Comparison of ENCODE assay signal across 8 cellular contexts in genomic region chrX:80578518-80579105, GRCh38.
A peak's percentile ranks its signal among the peaks of the same experiment; 100 is the strongest.
DNase-seq lines count a peak whose midpoint lies in the region; ATAC-seq and FAIRE-seq lines count a peak whose summit lies in the region.

No MANE protein-coding gene starts in this region.

- peak; percentile 83 for FAIRE-seq in islet of Langerhans (lab: Jason Lieb, UNC)

- ATAC-seq in HG02885 (IDR thresholded peaks at IDR 0.05; ENCODE audit: poor library complexity, unreplicated experiment) = peak; percentile 86

- DNase-seq in DMS153 treated with DMSO at 0.1 percent for 48 hours (lab: John Stamatoyannopoulos, UW; ENCODE audit: unreplicated experiment) = peak; percentile 1
- no peak for DNase-seq in DMS153 (lab: John Stamatoyannopoulos, UW)
- DNase-seq in SW 1271 (lab: John Stamatoyannopoulos, UW) = peak; percentile 0 to 1
- DNase-seq in stimulated activated CD4-positive, alpha-beta T cell treated with anti-CD3 and anti-CD28 coated beads, Interleukin-4, amount 100 ng/mL, for 4 hours = no peak
- no peak for DNase-seq in islet precursor cell
- DNase-seq in activated CD4-positive, alpha-beta T cell treated with anti-CD3 and anti-CD28 coated beads for 4 hours = no peak

Comparison
In these comparisons a context has a peak if more than half of its experiments do, and no peak if none do; other contexts are left out.
1. DNase-seq: peak in DMS153 treated with DMSO at 0.1 percent for 48 hours (single experiment) and SW 1271 (2 of 2); none in DMS153 (single experiment), stimulated activated CD4-positive, alpha-beta T cell treated with anti-CD3 and anti-CD28 coated beads, Interleukin-4, amount 100 ng/mL, for 4 hours (0 of 2), islet precursor cell (single experiment) and activated CD4-positive, alpha-beta T cell treated with anti-CD3 and anti-CD28 coated beads for 4 hours (0 of 2).